Comparison of ENCODE assay signal across 17 cellular contexts in genomic region chr4:21451032-21451431, GRCh38.
DNase-seq lines count a peak whose midpoint lies in the region; TF ChIP-seq lines count a peak whose summit lies in the region.
"Had no signal": no experiment of that assay in that cellular context is flagged by ENCODE, and none has a peak within 500 bp of the region (broad histone marks: within the 10 kb centered on the region; RNA-seq: fewer than 3 reads in every experiment).

No MANE protein-coding gene starts in this region.

- H3K4me3 Mint-ChIP-seq in immature natural killer cell = no peak overlapping the region
- H3K4me3 Mint-ChIP-seq: activated CD8-positive, alpha-beta memory T cell treated with anti-CD3 and anti-CD28 coated beads, Interleukin-2, amount 10 ng/mL, durations not matched to agents 7 days and 5 days; activated naive CD4-positive, alpha-beta T cell treated with anti-CD3 and anti-CD28 coated beads for 36 hours had no signal

- no peak overlapping the region for H3K4me3 ChIP-seq in fibroblast of pulmonary artery (replicated peaks; ENCODE audit: low read depth, low read length)
- H3K4me3 ChIP-seq: esophagus muscularis mucosa, tibial nerve had no signal

- H3K9me3 Mint-ChIP-seq in immature natural killer cell = peaks cover 0 to 8% (median 0%) of the 10 kb centered on the region in 6 donors
- H3K9me3 Mint-ChIP-seq: activated naive CD4-positive, alpha-beta T cell treated with anti-CD3 and anti-CD28 coated beads for 36 hours had no signal

- H3K27ac Mint-ChIP-seq in immature natural killer cell = no peak overlapping the region
- H3K27ac Mint-ChIP-seq: activated CD8-positive, alpha-beta memory T cell treated with anti-CD3 and anti-CD28 coated beads, Interleukin-2, amount 10 ng/mL, durations not matched to agents 7 days and 5 days; activated naive CD4-positive, alpha-beta T cell treated with anti-CD3 and anti-CD28 coated beads for 36 hours; progenitor cell of endocrine pancreas had no signal

- no peaks in the 10 kb centered on the region for H3K36me3 Mint-ChIP-seq in immature natural killer cell
- H3K36me3 Mint-ChIP-seq: activated CD8-positive, alpha-beta memory T cell treated with anti-CD3 and anti-CD28 coated beads, Interleukin-2, amount 10 ng/mL, durations not matched to agents 7 days and 5 days had no signal

- peaks cover 0 to 4% (median 2%) of the 10 kb centered on the region in 3 donors for H3K27me3 Mint-ChIP-seq in immature natural killer cell (ENCODE audit: low read depth in 3 of 3)
- H3K27me3 Mint-ChIP-seq: activated CD8-positive, alpha-beta memory T cell treated with anti-CD3 and anti-CD28 coated beads, Interleukin-2, amount 10 ng/mL, durations not matched to agents 7 days and 5 days had no signal

- H3K4me1 Mint-ChIP-seq in immature natural killer cell = no peaks in the 10 kb centered on the region
- H3K4me1 Mint-ChIP-seq: activated CD8-positive, alpha-beta memory T cell treated with anti-CD3 and anti-CD28 coated beads, Interleukin-2, amount 10 ng/mL, durations not matched to agents 7 days and 5 days had no signal

- no peak for TF ChIP-seq CTCF in fibroblast of pulmonary artery (IDR thresholded peaks at IDR 0.05; ENCODE audit: low read length, missing control alignments)

- DNase-seq in A172 (ENCODE audit: low spot score) (peak; percentile 46), HPDE6-E6E7 (ENCODE audit: extremely low spot score) (peak; percentile 22), SW480 (ENCODE audit: low spot score) (peak; percentile 80), fibroblast of pulmonary artery (ENCODE audit: low read depth) (peak; percentile 8), putamen (ENCODE audit: low spot score) (no peak), NCI-H1436 (lab: John Stamatoyannopoulos, UW) (no peak), NCI-H774 (lab: John Stamatoyannopoulos, UW) (no peak), immature natural killer cell (no peak)
- DNase-seq: activated CD8-positive, alpha-beta memory T cell treated with anti-CD3 and anti-CD28 coated beads, Interleukin-2, amount 10 ng/mL, durations not matched to agents 7 days and 5 days; activated naive CD4-positive, alpha-beta T cell treated with anti-CD3 and anti-CD28 coated beads for 36 hours; COR-L47; NCI-H1105 treated with DMSO at 0.1 percent for 48 hours; SHP77; stimulated activated CD4-positive, alpha-beta T cell treated with anti-CD3 and anti-CD28 coated beads, Interleukin-1b, Interleukin-23, amount 100 ng/mL, for 48 hours had no signal

Comparison
In these comparisons a context has a peak if more than half of its experiments do, and no peak if none do; other contexts are left out.
1. DNase-seq: peak in A172 (single experiment), HPDE6-E6E7 (single experiment), SW480 (single experiment) and fibroblast of pulmonary artery (single experiment); none in putamen (single experiment), NCI-H1436 (single experiment), NCI-H774 (single experiment) and immature natural killer cell (0 of 3).